ENCODE assay signal across 1 cellular context in the genomic region with DNA sequence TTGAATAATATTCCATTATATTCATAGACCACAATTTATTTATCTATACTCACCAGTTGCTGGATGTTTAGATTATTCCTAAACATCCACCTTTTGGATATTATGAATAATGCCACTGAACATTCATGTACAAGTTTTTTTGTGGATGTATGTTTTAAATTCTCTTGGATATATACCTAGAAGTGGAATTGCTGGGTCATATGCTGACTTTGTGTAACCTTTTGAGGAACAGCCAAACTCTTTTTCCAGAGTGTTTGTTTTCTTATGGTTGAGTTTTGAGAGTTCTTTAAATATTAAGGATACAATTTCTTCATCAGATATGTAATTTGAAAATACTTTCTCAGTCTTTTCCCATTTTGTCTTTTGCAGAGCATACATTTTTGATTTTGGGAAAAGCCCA.
TF ChIP-seq lines count a peak whose summit lies in the region.

No MANE protein-coding gene starts in this region.

TF ChIP-seq in GM23338, 12 proteins besides CTCF, POLR2A, EP300 and RAD21 (continued from another document):
- TF ChIP-seq, protein P1, sequence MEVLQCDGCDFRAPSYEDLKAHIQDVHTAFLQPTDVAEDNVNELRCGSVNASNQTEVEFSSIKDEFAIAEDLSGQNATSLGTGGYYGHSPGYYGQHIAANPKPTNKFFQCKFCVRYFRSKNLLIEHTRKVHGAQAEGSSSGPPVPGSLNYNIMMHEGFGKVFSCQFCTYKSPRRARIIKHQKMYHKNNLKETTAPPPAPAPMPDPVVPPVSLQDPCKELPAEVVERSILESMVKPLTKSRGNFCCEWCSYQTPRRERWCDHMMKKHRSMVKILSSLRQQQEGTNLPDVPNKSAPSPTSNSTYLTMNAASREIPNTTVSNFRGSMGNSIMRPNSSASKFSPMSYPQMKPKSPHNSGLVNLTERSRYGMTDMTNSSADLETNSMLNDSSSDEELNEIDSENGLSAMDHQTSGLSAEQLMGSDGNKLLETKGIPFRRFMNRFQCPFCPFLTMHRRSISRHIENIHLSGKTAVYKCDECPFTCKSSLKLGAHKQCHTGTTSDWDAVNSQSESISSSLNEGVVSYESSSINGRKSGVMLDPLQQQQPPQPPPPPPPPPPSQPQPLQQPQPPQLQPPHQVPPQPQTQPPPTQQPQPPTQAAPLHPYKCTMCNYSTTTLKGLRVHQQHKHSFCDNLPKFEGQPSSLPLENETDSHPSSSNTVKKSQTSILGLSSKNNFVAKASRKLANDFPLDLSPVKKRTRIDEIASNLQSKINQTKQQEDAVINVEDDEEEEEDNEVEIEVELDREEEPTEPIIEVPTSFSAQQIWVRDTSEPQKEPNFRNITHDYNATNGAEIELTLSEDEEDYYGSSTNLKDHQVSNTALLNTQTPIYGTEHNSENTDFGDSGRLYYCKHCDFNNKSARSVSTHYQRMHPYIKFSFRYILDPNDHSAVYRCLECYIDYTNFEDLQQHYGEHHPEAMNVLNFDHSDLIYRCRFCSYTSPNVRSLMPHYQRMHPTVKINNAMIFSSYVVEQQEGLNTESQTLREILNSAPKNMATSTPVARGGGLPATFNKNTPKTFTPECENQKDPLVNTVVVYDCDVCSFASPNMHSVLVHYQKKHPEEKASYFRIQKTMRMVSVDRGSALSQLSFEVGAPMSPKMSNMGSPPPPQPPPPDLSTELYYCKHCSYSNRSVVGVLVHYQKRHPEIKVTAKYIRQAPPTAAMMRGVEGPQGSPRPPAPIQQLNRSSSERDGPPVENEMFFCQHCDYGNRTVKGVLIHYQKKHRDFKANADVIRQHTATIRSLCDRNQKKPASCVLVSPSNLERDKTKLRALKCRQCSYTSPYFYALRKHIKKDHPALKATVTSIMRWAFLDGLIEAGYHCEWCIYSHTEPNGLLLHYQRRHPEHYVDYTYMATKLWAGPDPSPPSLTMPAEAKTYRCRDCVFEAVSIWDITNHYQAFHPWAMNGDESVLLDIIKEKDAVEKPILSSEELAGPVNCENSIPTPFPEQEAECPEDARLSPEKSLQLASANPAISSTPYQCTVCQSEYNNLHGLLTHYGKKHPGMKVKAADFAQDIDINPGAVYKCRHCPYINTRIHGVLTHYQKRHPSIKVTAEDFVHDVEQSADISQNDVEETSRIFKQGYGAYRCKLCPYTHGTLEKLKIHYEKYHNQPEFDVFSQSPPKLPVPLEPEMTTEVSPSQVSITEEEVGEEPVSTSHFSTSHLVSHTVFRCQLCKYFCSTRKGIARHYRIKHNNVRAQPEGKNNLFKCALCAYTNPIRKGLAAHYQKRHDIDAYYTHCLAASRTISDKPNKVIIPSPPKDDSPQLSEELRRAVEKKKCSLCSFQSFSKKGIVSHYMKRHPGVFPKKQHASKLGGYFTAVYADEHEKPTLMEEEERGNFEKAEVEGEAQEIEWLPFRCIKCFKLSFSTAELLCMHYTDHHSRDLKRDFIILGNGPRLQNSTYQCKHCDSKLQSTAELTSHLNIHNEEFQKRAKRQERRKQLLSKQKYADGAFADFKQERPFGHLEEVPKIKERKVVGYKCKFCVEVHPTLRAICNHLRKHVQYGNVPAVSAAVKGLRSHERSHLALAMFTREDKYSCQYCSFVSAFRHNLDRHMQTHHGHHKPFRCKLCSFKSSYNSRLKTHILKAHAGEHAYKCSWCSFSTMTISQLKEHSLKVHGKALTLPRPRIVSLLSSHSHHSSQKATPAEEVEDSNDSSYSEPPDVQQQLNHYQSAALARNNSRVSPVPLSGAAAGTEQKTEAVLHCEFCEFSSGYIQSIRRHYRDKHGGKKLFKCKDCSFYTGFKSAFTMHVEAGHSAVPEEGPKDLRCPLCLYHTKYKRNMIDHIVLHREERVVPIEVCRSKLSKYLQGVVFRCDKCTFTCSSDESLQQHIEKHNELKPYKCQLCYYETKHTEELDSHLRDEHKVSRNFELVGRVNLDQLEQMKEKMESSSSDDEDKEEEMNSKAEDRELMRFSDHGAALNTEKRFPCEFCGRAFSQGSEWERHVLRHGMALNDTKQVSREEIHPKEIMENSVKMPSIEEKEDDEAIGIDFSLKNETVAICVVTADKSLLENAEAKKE (CRISPR knock-in tag; IDR thresholded peaks at IDR 0.05), result no peak
- TF ChIP-seq JUNB (IDR thresholded peaks at IDR 0.05; ENCODE audit: unreplicated experiment), result no peak
- TF ChIP-seq ZNF331 (CRISPR knock-in tag; IDR thresholded peaks at IDR 0.05; ENCODE audit: low read depth), result no peak
- no peak for TF ChIP-seq EZH2phosphoT487 (IDR thresholded peaks at IDR 0.05; ENCODE audit: unreplicated experiment)
- no peak for TF ChIP-seq EZH2 (IDR thresholded peaks at IDR 0.05; ENCODE audit: low read depth, unreplicated experiment)
- no peak for TF ChIP-seq ZNF114 (CRISPR knock-in tag; IDR thresholded peaks at IDR 0.05)
- TF ChIP-seq CREB1 (CRISPR knock-in tag; IDR thresholded peaks at IDR 0.05; ENCODE audit: low read depth), result no peak
- TF ChIP-seq ETS1 (IDR thresholded peaks at IDR 0.05), result no peak
- no peak for TF ChIP-seq STAT1 (IDR thresholded peaks at IDR 0.05; ENCODE audit: unreplicated experiment)
